In genomic region chr1:8283058-8283884, GRCh38 we compare ENCODE assay signal across 9 cellular contexts. TPM values are rescaled to one million over a fixed set of nuclear protein-coding genes. Genes with fewer than 3 reads are reported as not detected.
DNase-seq lines count a peak whose midpoint lies in the region; ATAC-seq and TF ChIP-seq lines count a peak whose summit lies in the region.
"Had no signal": no experiment of that assay in that cellular context is flagged by ENCODE, and none has a peak within 500 bp of the region (broad histone marks: within the 10 kb centered on the region; RNA-seq: fewer than 3 reads in every experiment).

No MANE protein-coding gene starts in this region.

- no peaks in the 10 kb centered on the region for H3K27me3 ChIP-seq in stomach
- H3K27me3 ChIP-seq: tibial artery had no signal

- H3K4me3 Mint-ChIP-seq in activated naive CD8-positive, alpha-beta T cell treated with anti-CD3 and anti-CD28 coated beads, Interleukin-2, amount 50 U/mL, for 24 hours, result peak overlapping the region; percentile 12

- no peaks in the 10 kb centered on the region for H3K36me3 Mint-ChIP-seq in activated naive CD8-positive, alpha-beta T cell treated with anti-CD3 and anti-CD28 coated beads, Interleukin-2, amount 50 U/mL, for 24 hours (ENCODE audit: low read depth)

- H3K36me3 ChIP-seq in stomach, result no peaks in the 10 kb centered on the region
- H3K36me3 ChIP-seq: tibial artery had no signal

- H3K27ac Mint-ChIP-seq in activated naive CD8-positive, alpha-beta T cell treated with anti-CD3 and anti-CD28 coated beads, Interleukin-2, amount 50 U/mL, for 24 hours, result peak overlapping the region; percentile 78

- WGBS in stomach, 5 donors, result 64 to 72% (median 69%) methylated on average over 14 of the region's 14 CpGs

- H3K4me3 ChIP-seq in stomach, result no peak overlapping the region
- H3K4me3 ChIP-seq: tibial artery had no signal

- H3K4me1 ChIP-seq in stomach, result peaks cover 0 to 10% (median 0%) of the 10 kb centered on the region in 4 donors

- H3K27me3 Mint-ChIP-seq in activated naive CD8-positive, alpha-beta T cell treated with anti-CD3 and anti-CD28 coated beads, Interleukin-2, amount 50 U/mL, for 24 hours, result peaks cover 32% of the 10 kb centered on the region

- intact Hi-C loops in stomach (cut with DNase I; ENCODE audit: low total_unique reads), result no loop called here

- no peak overlapping the region for H3K27ac ChIP-seq in stomach
- H3K27ac ChIP-seq: tibial artery had no signal

- ATAC-seq in GM19438 (IDR thresholded peaks at IDR 0.05; ENCODE audit: low read depth, unreplicated experiment), result peak; percentile 81
- peak; percentile 93 for ATAC-seq in HG03342 (IDR thresholded peaks at IDR 0.05; ENCODE audit: unreplicated experiment)
- ATAC-seq in activated naive CD8-positive, alpha-beta T cell treated with anti-CD3 and anti-CD28 coated beads, Interleukin-2, amount 50 U/mL, for 24 hours, result peak; percentile 83

- H3K9me3 ChIP-seq in stomach, result no peaks in the 10 kb centered on the region
- H3K9me3 ChIP-seq: tibial artery had no signal

- TF ChIP-seq EP300 in stomach (IDR thresholded peaks at IDR 0.05), result no peak

- TF ChIP-seq CTCF in stomach (IDR thresholded peaks at IDR 0.05), result no peak

- peak; percentile 15 for DNase-seq in ELR (ENCODE audit: low read depth)
- peak; percentile 16 for DNase-seq in activated naive CD8-positive, alpha-beta T cell treated with anti-CD3 and anti-CD28 coated beads, Interleukin-2, amount 50 U/mL, for 24 hours
- peak; percentile 37 for DNase-seq in stomach
- no peak for DNase-seq in NCI-H226
- no peak for DNase-seq in NCI-H1048 (lab: John Stamatoyannopoulos, UW)
- DNase-seq in NCI-H187 (lab: John Stamatoyannopoulos, UW), result no peak

- H3K9me3 Mint-ChIP-seq in activated naive CD8-positive, alpha-beta T cell treated with anti-CD3 and anti-CD28 coated beads, Interleukin-2, amount 50 U/mL, for 24 hours, result peaks cover 4% of the 10 kb centered on the region

- H3K4me1 Mint-ChIP-seq in activated naive CD8-positive, alpha-beta T cell treated with anti-CD3 and anti-CD28 coated beads, Interleukin-2, amount 50 U/mL, for 24 hours, result peaks cover 21% of the 10 kb centered on the region

- TF ChIP-seq POLR2A in stomach (IDR thresholded peaks at IDR 0.05), result no peak

RNA-seq across cellular contexts. Expression of gene SLC45A1, which starts 34.6 kb away (rescaled TPM):
- total RNA-seq in stomach, result 1 to 10 TPM in 2 of 5 donors, not detected in 3; 2.4 to 3.0 TPM
- 1 to 10 TPM; 1.1 to 2.5 (median 1.6) TPM for polyA plus RNA-seq in stomach

Comparison
In these comparisons a context has a peak if more than half of its experiments do, and no peak if none do; other contexts are left out.
1. DNase-seq: peak in ELR (single experiment), activated naive CD8-positive, alpha-beta T cell treated with anti-CD3 and anti-CD28 coated beads, Interleukin-2, amount 50 U/mL, for 24 hours (single experiment) and stomach (single experiment); none in NCI-H226 (single experiment), NCI-H1048 (single experiment) and NCI-H187 (0 of 2).
2. Peak in every context shown above with its lines, with median percentiles within 50 percentile points of each other: ATAC-seq.